In genomic region chr17:44363613-44364159, GRCh38 we compare ENCODE assay signal across 8 cellular contexts. TPM values are rescaled to one million over a fixed set of nuclear protein-coding genes. Genes with fewer than 3 reads are reported as not detected.
DNase-seq lines count a peak whose midpoint lies in the region; ATAC-seq, FAIRE-seq and TF ChIP-seq lines count a peak whose summit lies in the region.

TSS of gene FAM171A2 (minus strand) at chr17:44363853. CDS start at chr17:44363714, 139 bp downstream.

- peak; percentile 28; the same call in 1 of the 2 replicates for TF ChIP-seq CTCF in AG04450 (IDR thresholded peaks at IDR 0.05; ENCODE audit: low read depth, low read length)
- peak; percentile 97 for TF ChIP-seq CTCF in VCaP (conservative IDR thresholded peaks at IDR 0.05)
- TF ChIP-seq CTCF in bronchial epithelial cell (IDR thresholded peaks at IDR 0.05; ENCODE audit: insufficient read depth, low read length, severe bottlenecking): peak; percentile 53

- POLR2A ChIA-PET in AG04450 (lab: Yijun Ruan, JAX): interaction anchor here (0.5 to 1.0 kb wide), 2 partner anchors 142 to 145 kb away, joined by 3 to 4 read pairs; no protein-coding TSS in a partner anchor

- no peaks in the 10 kb centered on the region for H3K36me3 ChIP-seq in bronchial epithelial cell (ENCODE audit: control insufficient read depth, insufficient read depth, low read length)

- CTCF ChIA-PET in AG04450 (lab: Charles Lee): interaction anchor here (0.6 to 2.4 kb wide), 21 partner anchors 12 to 280 kb away, joined by 3 to 18 read pairs (median 5); partner anchors contain the start of gene TMUB2

- peak within 1 kb of the TSS; percentile 71 for H3K4me3 ChIP-seq in AG04450 (ENCODE audit: low read depth, low read length)
- peak within 1 kb of the TSS; percentile 40 for H3K4me3 ChIP-seq in bronchial epithelial cell (ENCODE audit: low read depth, low read length)

- H3K27me3 ChIP-seq in AG04450 (ENCODE audit: control insufficient read depth, insufficient read depth, low read length): peaks cover 21% of the 10 kb centered on the region
- peaks cover 7% of the 10 kb centered on the region for H3K27me3 ChIP-seq in bronchial epithelial cell (ENCODE audit: control insufficient read depth, insufficient read depth, low read length)

- H3K27ac ChIP-seq in AG04450 (ENCODE audit: low read depth, low read length) (no peak within 1 kb of the TSS), VCaP (peak within 1 kb of the TSS; percentile 77)

- H3K9me3 ChIP-seq in AG04450 (ENCODE audit: control insufficient read depth, insufficient read depth, low read length): no peaks in the 10 kb centered on the region

- no peak for ATAC-seq in GM21786 (IDR thresholded peaks at IDR 0.05; ENCODE audit: unreplicated experiment)

- DNase-seq in AG04450 (ENCODE audit: low read depth, low spot score) (peak; percentile 20), GM19238 (ENCODE audit: insufficient read length, low spot score) (peak; percentile 86), NCI-H1105 (lab: John Stamatoyannopoulos, UW) (peak; percentile 48), bronchial epithelial cell (ENCODE audit: low read depth) (no peak), inferior parietal cortex (ENCODE audit: extremely low spot score) (peak; percentile 55)
- DNase-seq in stimulated activated CD4-positive, alpha-beta T cell treated with anti-CD3 and anti-CD28 coated beads, Interleukin-15, amount 100 ng/mL, for 1 hour (ENCODE audit: low read depth in 1 of 2, low spot score in 1 of 2): peak; percentile 39 to 60

- FAIRE-seq in bronchial epithelial cell (lab: Jason Lieb, UNC): no peak

RNA-seq across cellular contexts. Expression of gene FAM171A2, which starts in this region (rescaled TPM):
- 5.3 and 8.0 TPM in 2 replicates for polyA plus RNA-seq in AG04450 (2011; rRNA removed)
- polyA minus RNA-seq in AG04450 (2011; rRNA and poly(A)+ RNA removed): 3.0 and 4.8 TPM in 2 replicates
- 0.53 and 0.90 TPM in 2 replicates for total RNA-seq in bronchial epithelial cell

Comparison
In these comparisons a context has a peak if more than half of its experiments do, and no peak if none do; other contexts are left out.
1. CTCF ChIP-seq: peak in every context shown above with its lines; median percentile 97 in VCaP; 53 in bronchial epithelial cell; 28 in AG04450.